Comparison of ENCODE assay signal across 32 cellular contexts in the genomic region with DNA sequence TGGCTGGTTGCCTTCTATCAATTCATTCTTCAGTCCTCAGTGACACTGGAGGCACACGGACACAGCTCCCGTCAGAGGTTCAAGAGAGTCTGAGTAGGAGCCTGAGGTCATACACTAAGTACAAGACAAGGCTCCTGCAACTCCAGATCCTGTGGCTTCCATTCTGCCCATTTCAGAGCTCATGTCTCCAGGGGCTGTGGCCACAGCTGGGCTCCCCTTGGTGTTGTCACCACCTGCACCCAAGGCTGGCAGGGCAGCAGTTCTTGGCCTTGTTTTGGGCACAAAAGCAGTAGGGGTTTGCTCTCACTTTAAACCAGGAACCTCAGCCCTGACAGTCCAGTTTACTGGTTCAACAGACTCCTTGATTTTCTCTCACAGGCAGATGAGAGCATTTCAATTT.
DNase-seq lines count a peak whose midpoint lies in the region; FAIRE-seq and TF ChIP-seq lines count a peak whose summit lies in the region.
"Had no signal": no experiment of that assay in that cellular context is flagged by ENCODE, and none has a peak within 500 bp of the region (broad histone marks: within the 10 kb centered on the region; RNA-seq: fewer than 3 reads in every experiment).

No MANE protein-coding gene starts in this region.

- H3K36me3 ChIP-seq in BLaER1 (no peaks in the 10 kb centered on the region), esophagus muscularis mucosa (no peaks in the 10 kb centered on the region)
- H3K36me3 ChIP-seq: BE2C; BLaER1 treated with 17β-estradiol and CSF1 and Interleukin-3, amounts not matched to agents 10 nM and 100 nM had no signal

- WGBS in esophagus muscularis mucosa = 94% methylated on average over 2 of the region's 2 CpGs

- no peak for FAIRE-seq in frontal cortex (lab: Jason Lieb, UNC)
- FAIRE-seq: A204.1, A549, D721Med had no signal

- TF ChIP-seq EP300 in esophagus muscularis mucosa (IDR thresholded peaks at IDR 0.05) = no peak

- DNase-seq in RPMI8226 = peak; percentile 82
- peak; percentile 89 for DNase-seq in esophagus muscularis mucosa (ENCODE audit: extremely low spot score)
- DNase-seq in mucosa of gallbladder (ENCODE audit: low spot score) = no peak
- no peak for DNase-seq in frontal cortex (ENCODE audit: low spot score in 2 of 2)
- no peak for DNase-seq in effector CD4-positive, alpha-beta T cell
- DNase-seq: 8988T; ACHN; AML-193; BE2C; C1 segment of cervical spinal cord; Caco-2; Calu3; CD4-positive, alpha-beta memory T cell; CD4-positive, alpha-beta T cell; CD4-positive, CD25-positive, alpha-beta regulatory T cell; CD8-positive, alpha-beta memory T cell; CD8-positive, alpha-beta T cell; COR-L47; DMS 273 treated with DMSO at 0.1 percent for 48 hours; DMS153; DMS53; DMS79; DMS79 treated with DMSO at 0.1 percent for 48 hours; DND-41; EL had no signal

- H3K4me2 ChIP-seq in BLaER1 = 0 out of 2 replicates have a peak overlapping the region, but pooled peaks have one; percentile 5
- H3K4me2 ChIP-seq: A549 had no signal

- H3K27ac ChIP-seq in BLaER1 (no peak overlapping the region), esophagus muscularis mucosa (replicated peaks in 1 of 4) (no peak overlapping the region)
- H3K27ac ChIP-seq: 22Rv1; A549; BLaER1 treated with 17β-estradiol and CSF1 and Interleukin-3, amounts not matched to agents 10 nM and 100 nM; C4-2B had no signal

- no peaks in the 10 kb centered on the region for H4K20me1 ChIP-seq in BLaER1
- H4K20me1 ChIP-seq: BLaER1 treated with 17β-estradiol and CSF1 and Interleukin-3, amounts not matched to agents 10 nM and 100 nM had no signal

- no peak overlapping the region for H3K4me3 ChIP-seq in BLaER1
- H3K4me3 ChIP-seq in esophagus muscularis mucosa = no peak overlapping the region
- H3K4me3 ChIP-seq: A549; BLaER1 treated with 17β-estradiol and CSF1 and Interleukin-3, amounts not matched to agents 10 nM and 100 nM had no signal

- no peak for TF ChIP-seq CTCF in esophagus muscularis mucosa (IDR thresholded peaks at IDR 0.05)

- H3K9ac ChIP-seq in BLaER1 = no peak overlapping the region
- H3K9ac ChIP-seq: BLaER1 treated with 17β-estradiol and CSF1 and Interleukin-3, amounts not matched to agents 10 nM and 100 nM had no signal

- intact Hi-C loops in esophagus muscularis mucosa (cut with DNase I) = no loop called here

- no peak for TF ChIP-seq POLR2A in esophagus muscularis mucosa (IDR thresholded peaks at IDR 0.05; ENCODE audit: low read depth)

- H3K9me3 ChIP-seq in BLaER1 = no peaks in the 10 kb centered on the region
- H3K9me3 ChIP-seq in esophagus muscularis mucosa = no peaks in the 10 kb centered on the region
- H3K9me3 ChIP-seq: A549; BE2C; BLaER1 treated with 17β-estradiol and CSF1 and Interleukin-3, amounts not matched to agents 10 nM and 100 nM; Caco-2 had no signal

- H3K27me3 ChIP-seq in BLaER1 (no peaks in the 10 kb centered on the region), esophagus muscularis mucosa (no peaks in the 10 kb centered on the region)
- H3K27me3 ChIP-seq: BE2C; BLaER1 treated with 17β-estradiol and CSF1 and Interleukin-3, amounts not matched to agents 10 nM and 100 nM had no signal

- H3K4me1 ChIP-seq in BLaER1 (no peaks in the 10 kb centered on the region; the same call in 1 of the 2 replicates), esophagus muscularis mucosa (peaks cover 0 to 18% (median 14%) of the 10 kb centered on the region in 4 donors)
- H3K4me1 ChIP-seq: A549, Caco-2 had no signal

Comparison
In these comparisons a context has a peak if more than half of its experiments do, and no peak if none do; other contexts are left out.
1. DNase-seq: peak in RPMI8226 (single experiment) and esophagus muscularis mucosa (single experiment); none in mucosa of gallbladder (single experiment), frontal cortex (0 of 2) and effector CD4-positive, alpha-beta T cell (single experiment).